In genomic region chr10:121063744-121064143, GRCh38 we compare ENCODE assay signal across 16 cellular contexts.
A peak's percentile ranks its signal among the peaks of the same experiment; 100 is the strongest.
DNase-seq lines count a peak whose midpoint lies in the region; ATAC-seq and TF ChIP-seq lines count a peak whose summit lies in the region.
"Had no signal": no experiment of that assay in that cellular context is flagged by ENCODE, and none has a peak within 500 bp of the region (broad histone marks: within the 10 kb centered on the region; RNA-seq: fewer than 3 reads in every experiment).

No MANE protein-coding gene starts in this region.

- peak overlapping the region; percentile 19 for H3K27ac Mint-ChIP-seq in progenitor cell of endocrine pancreas
- no peak overlapping the region for H3K27ac Mint-ChIP-seq in activated CD4-positive, alpha-beta T cell treated with anti-CD3 and anti-CD28 coated beads, Interleukin-2, amount 10 ng/mL, durations not matched to agents 24 days and 14 days
- H3K27ac Mint-ChIP-seq: CD4-positive, alpha-beta T cell; GM23338; HFFc6 had no signal

- H3K4me3 Mint-ChIP-seq in progenitor cell of endocrine pancreas (ENCODE audit: low read depth), result no peak overlapping the region
- H3K4me3 Mint-ChIP-seq in activated CD4-positive, alpha-beta T cell treated with anti-CD3 and anti-CD28 coated beads, Interleukin-2, amount 10 ng/mL, durations not matched to agents 24 days and 14 days, result no peak overlapping the region
- H3K4me3 Mint-ChIP-seq: CD4-positive, alpha-beta T cell; GM23338; HFFc6 had no signal

- intact Hi-C loops in left colon (cut with DNase I, micrococcal nuclease), result no loop called here
- intact Hi-C loops in activated CD4-positive, alpha-beta T cell treated with anti-CD3 and anti-CD28 coated beads, Interleukin-2, amount 10 ng/mL, durations not matched to agents 24 days and 14 days (cut with micrococcal nuclease), result no loop called here

- H3K4me1 Mint-ChIP-seq in progenitor cell of endocrine pancreas (ENCODE audit: low read depth), result peaks cover 18% of the 10 kb centered on the region
- H3K4me1 Mint-ChIP-seq in activated CD4-positive, alpha-beta T cell treated with anti-CD3 and anti-CD28 coated beads, Interleukin-2, amount 10 ng/mL, durations not matched to agents 24 days and 14 days, result no peaks in the 10 kb centered on the region
- H3K4me1 Mint-ChIP-seq: GM23338 had no signal

- peak; percentile 98 for ATAC-seq in left colon
- ATAC-seq in GM21717 (IDR thresholded peaks at IDR 0.05; ENCODE audit: unreplicated experiment), result no peak
- ATAC-seq in HG03354 (IDR thresholded peaks at IDR 0.05; ENCODE audit: poor library complexity, severe bottlenecking, unreplicated experiment), result no peak
- no peak for ATAC-seq in GM18870 (IDR thresholded peaks at IDR 0.05; ENCODE audit: unreplicated experiment)
- ATAC-seq: GM23338 had no signal

- TF ChIP-seq CTCF in progenitor cell of endocrine pancreas (IDR thresholded peaks at IDR 0.05; ENCODE audit: unreplicated experiment), result no peak

- peaks cover 3% of the 10 kb centered on the region for H3K27me3 Mint-ChIP-seq in progenitor cell of endocrine pancreas
- no peaks in the 10 kb centered on the region for H3K27me3 Mint-ChIP-seq in activated CD4-positive, alpha-beta T cell treated with anti-CD3 and anti-CD28 coated beads, Interleukin-2, amount 10 ng/mL, durations not matched to agents 24 days and 14 days
- H3K27me3 Mint-ChIP-seq: CD4-positive, alpha-beta T cell had no signal

- peaks cover 3% of the 10 kb centered on the region for H3K9me3 Mint-ChIP-seq in progenitor cell of endocrine pancreas (ENCODE audit: low read depth)
- H3K9me3 Mint-ChIP-seq in activated CD4-positive, alpha-beta T cell treated with anti-CD3 and anti-CD28 coated beads, Interleukin-2, amount 10 ng/mL, durations not matched to agents 24 days and 14 days, result no peaks in the 10 kb centered on the region
- H3K9me3 Mint-ChIP-seq: GM23338 had no signal

- H3K36me3 Mint-ChIP-seq in progenitor cell of endocrine pancreas (ENCODE audit: insufficient read depth), result no peaks in the 10 kb centered on the region
- no peaks in the 10 kb centered on the region for H3K36me3 Mint-ChIP-seq in activated CD4-positive, alpha-beta T cell treated with anti-CD3 and anti-CD28 coated beads, Interleukin-2, amount 10 ng/mL, durations not matched to agents 24 days and 14 days (ENCODE audit: low read depth)

- DNase-seq in DMS53 treated with DMSO at 0.1 percent for 48 hours (lab: John Stamatoyannopoulos, UW; ENCODE audit: unreplicated experiment) (peak; percentile 45), NCI-H69 (lab: John Stamatoyannopoulos, UW) (peak; percentile 1), left colon (peak; percentile 57 to 64), progenitor cell of endocrine pancreas (ENCODE audit: low spot score, unreplicated experiment) (peak; percentile 23)
- no peak for DNase-seq in activated CD4-positive, alpha-beta T cell treated with anti-CD3 and anti-CD28 coated beads, Interleukin-2, amount 10 ng/mL, durations not matched to agents 24 days and 14 days
- DNase-seq: ACHN; CD4-positive, alpha-beta T cell; HFFc6; MG63; NCI-H2029; OCI-M1; RPMI8226 had no signal
